In genomic region chr4:24141836-24142235, GRCh38 we compare ENCODE assay signal across 15 cellular contexts.
DNase-seq lines count a peak whose midpoint lies in the region; ATAC-seq lines count a peak whose summit lies in the region.
"Had no signal": no experiment of that assay in that cellular context is flagged by ENCODE, and none has a peak within 500 bp of the region (broad histone marks: within the 10 kb centered on the region; RNA-seq: fewer than 3 reads in every experiment).

No MANE protein-coding gene starts in this region.

- no peaks in the 10 kb centered on the region for H3K27me3 ChIP-seq in aorta (ENCODE audit: control insufficient read depth in 1 of 2, insufficient read depth in 2 of 2, low read length in 1 of 2)
- H3K27me3 ChIP-seq: BLaER1 treated with 17β-estradiol and CSF1 and Interleukin-3, amounts not matched to agents 10 nM and 100 nM had no signal

- WGBS in aorta, 2 donors = 5 to 10% methylated on average over 3 of the region's 3 CpGs

- intact Hi-C loops in aorta (cut with DNase I) = loop anchor here in 1 of 2 donors (10.0 kb wide), 1 partner anchor 103 kb away; no protein-coding TSS in a partner anchor
- intact Hi-C loops in posterior cingulate gyrus (cut with DNase I) = no loop called here

- DNase-seq in AG20443 (ENCODE audit: low spot score) (peak; percentile 25), GM04503 (ENCODE audit: low read depth) (peak; percentile 36), fibroblast of gingiva (ENCODE audit: low read depth) (peak; percentile 67), aorta (no peak), NCI-H748 treated with DMSO at 0.1 percent for 48 hours (lab: John Stamatoyannopoulos, UW) (no peak), posterior cingulate gyrus (no peak)
- DNase-seq: CD8-positive, alpha-beta T cell; COR-L47; GF-D8; H9; Karpas-422; KBM-7 had no signal

- peaks cover 0 to 3% of the 10 kb centered on the region in 2 donors for H3K4me1 ChIP-seq in aorta (ENCODE audit: control insufficient read depth in 1 of 2, insufficient read depth in 2 of 2, low read length in 2 of 2)
- H3K4me1 ChIP-seq: BLaER1 treated with 17β-estradiol and CSF1 and Interleukin-3, amounts not matched to agents 10 nM and 100 nM had no signal

- ATAC-seq in aorta (ENCODE audit: low FRiP score) (peak; percentile 20), GM19455 (IDR thresholded peaks at IDR 0.05; ENCODE audit: unreplicated experiment) (no peak)
- ATAC-seq: CD8-positive, alpha-beta T cell; HepG2 had no signal

- H3K4me3 ChIP-seq in aorta (ENCODE audit: low read length in 2 of 2) = no peak overlapping the region
- H3K4me3 ChIP-seq: BLaER1 treated with 17β-estradiol and CSF1 and Interleukin-3, amounts not matched to agents 10 nM and 100 nM had no signal

- H3K9me3 ChIP-seq in aorta (ENCODE audit: control insufficient read depth, low read length) = no peaks in the 10 kb centered on the region
- H3K9me3 ChIP-seq: BLaER1 treated with 17β-estradiol and CSF1 and Interleukin-3, amounts not matched to agents 10 nM and 100 nM had no signal

- no peaks in the 10 kb centered on the region for H3K36me3 ChIP-seq in aorta (ENCODE audit: control insufficient read depth in 1 of 2, insufficient read depth in 2 of 2, low read length in 1 of 2)
- H3K36me3 ChIP-seq: BLaER1 treated with 17β-estradiol and CSF1 and Interleukin-3, amounts not matched to agents 10 nM and 100 nM had no signal

- no peak overlapping the region for H3K27ac ChIP-seq in aorta (ENCODE audit: low read depth in 1 of 2, low read length in 2 of 2)
- H3K27ac ChIP-seq: BLaER1 treated with 17β-estradiol and CSF1 and Interleukin-3, amounts not matched to agents 10 nM and 100 nM had no signal

Comparison
In these comparisons a context has a peak if more than half of its experiments do, and no peak if none do; other contexts are left out.
1. DNase-seq: peak in AG20443 (single experiment), GM04503 (single experiment) and fibroblast of gingiva (single experiment); none in aorta (0 of 2), NCI-H748 treated with DMSO at 0.1 percent for 48 hours (single experiment) and posterior cingulate gyrus (0 of 10).